Comparison of ENCODE assay signal across 8 cellular contexts in the genomic region with DNA sequence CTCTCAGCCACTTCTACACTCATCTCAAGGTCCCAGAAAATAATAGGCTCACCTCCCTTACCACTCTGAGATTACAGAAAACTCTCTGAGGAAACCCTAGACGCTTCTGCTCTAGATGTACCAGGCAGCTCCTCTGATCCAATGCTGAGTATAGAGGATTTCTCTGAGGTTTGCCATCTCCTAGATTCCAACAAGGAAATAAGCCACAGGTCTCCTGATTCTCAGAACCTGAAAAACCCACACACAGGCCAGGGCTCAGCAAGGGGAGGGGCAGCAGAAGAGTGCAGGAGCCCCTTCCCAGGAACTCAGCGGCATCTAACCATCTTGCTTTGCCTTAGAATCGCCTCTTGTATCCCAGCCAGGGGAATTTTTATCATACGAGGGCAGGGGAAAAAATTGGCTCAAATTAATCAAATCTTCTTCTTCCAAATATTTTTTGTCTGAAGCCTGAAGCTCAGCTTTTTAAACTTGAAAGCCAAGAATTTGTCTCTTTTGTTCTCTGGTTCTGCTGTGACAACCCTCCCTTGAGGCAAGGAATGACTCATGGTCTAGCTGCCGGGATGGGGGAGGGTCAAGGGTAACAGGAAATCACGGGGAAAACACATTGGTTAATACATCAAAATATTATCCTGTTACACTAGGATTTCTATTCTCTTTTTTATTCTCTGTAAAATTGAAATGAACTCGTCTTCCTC. TPM values are rescaled to one million over a fixed set of nuclear protein-coding genes. Genes with fewer than 3 reads are reported as not detected.
DNase-seq lines count a peak whose midpoint lies in the region; ATAC-seq and TF ChIP-seq lines count a peak whose summit lies in the region.

No MANE protein-coding gene starts in this region.

- peaks cover 0 to 9% of the 10 kb centered on the region in 2 donors for H3K27me3 Mint-ChIP-seq in effector memory CD8-positive, alpha-beta T cell
- H3K27me3 Mint-ChIP-seq in mesothelial cell of epicardium (ENCODE audit: low read depth): no peaks in the 10 kb centered on the region
- H3K27me3 Mint-ChIP-seq in stimulated activated memory B cell treated with anti-CD40 and anti-IgM and Interleukin-4, amounts not matched to agents 10 μg/mL and 1 μg/mL and 100 μg/mL, for 72 hours: peaks cover 44% of the 10 kb centered on the region

- H3K9me3 Mint-ChIP-seq in effector memory CD8-positive, alpha-beta T cell: no peaks in the 10 kb centered on the region
- peaks cover 16% of the 10 kb centered on the region for H3K9me3 Mint-ChIP-seq in mesothelial cell of epicardium
- H3K9me3 Mint-ChIP-seq in stimulated activated memory B cell treated with anti-CD40 and anti-IgM and Interleukin-4, amounts not matched to agents 10 μg/mL and 1 μg/mL and 100 μg/mL, for 72 hours: peaks cover 3% of the 10 kb centered on the region

- H3K4me1 Mint-ChIP-seq in effector memory CD8-positive, alpha-beta T cell (ENCODE audit: low read depth in 2 of 2): peaks cover 3 to 7% of the 10 kb centered on the region in 2 donors
- H3K4me1 Mint-ChIP-seq in mesothelial cell of epicardium: peaks cover 32% of the 10 kb centered on the region
- H3K4me1 Mint-ChIP-seq in stimulated activated memory B cell treated with anti-CD40 and anti-IgM and Interleukin-4, amounts not matched to agents 10 μg/mL and 1 μg/mL and 100 μg/mL, for 72 hours: no peaks in the 10 kb centered on the region

- peak overlapping the region; percentile 15 to 24 for H3K27ac Mint-ChIP-seq in effector memory CD8-positive, alpha-beta T cell
- peak overlapping the region; percentile 66 for H3K27ac Mint-ChIP-seq in mesothelial cell of epicardium
- H3K27ac Mint-ChIP-seq in stimulated activated memory B cell treated with anti-CD40 and anti-IgM and Interleukin-4, amounts not matched to agents 10 μg/mL and 1 μg/mL and 100 μg/mL, for 72 hours: no peak overlapping the region

- no peak overlapping the region for H3K4me3 ChIP-seq in HFF-Myc (replicated peaks; ENCODE audit: low read depth, low read length)

- no peak for TF ChIP-seq CTCF in HFF-Myc (IDR thresholded peaks at IDR 0.05; ENCODE audit: low read depth, low read length, missing control alignments)
- TF ChIP-seq CTCF in mesothelial cell of epicardium (IDR thresholded peaks at IDR 0.05; ENCODE audit: unreplicated experiment): no peak

- H3K36me3 ChIP-seq in ES-I3 (ENCODE audit: insufficient read depth, low read length): peaks cover 4% of the 10 kb centered on the region; the same call in 1 of the 2 replicates

- peaks cover 23% of the 10 kb centered on the region for H3K4me1 ChIP-seq in ES-I3 (ENCODE audit: insufficient read depth, low read length)

- peak; percentile 31 for ATAC-seq in effector memory CD8-positive, alpha-beta T cell (replicated peaks)
- no peak for ATAC-seq in GM18520 (IDR thresholded peaks at IDR 0.05; ENCODE audit: unreplicated experiment)
- ATAC-seq in stimulated activated memory B cell treated with anti-CD40 and anti-IgM and Interleukin-4, amounts not matched to agents 10 μg/mL and 1 μg/mL and 100 μg/mL, for 72 hours: no peak

- peaks cover 9% of the 10 kb centered on the region for H3K9me3 ChIP-seq in ES-I3 (ENCODE audit: control insufficient read depth, insufficient read depth, low read length)

- H3K4me3 Mint-ChIP-seq in effector memory CD8-positive, alpha-beta T cell: no peak overlapping the region
- H3K4me3 Mint-ChIP-seq in mesothelial cell of epicardium: peak overlapping the region; percentile 9
- H3K4me3 Mint-ChIP-seq in stimulated activated memory B cell treated with anti-CD40 and anti-IgM and Interleukin-4, amounts not matched to agents 10 μg/mL and 1 μg/mL and 100 μg/mL, for 72 hours: no peak overlapping the region

- H3K36me3 Mint-ChIP-seq in effector memory CD8-positive, alpha-beta T cell (ENCODE audit: insufficient read depth): no peaks in the 10 kb centered on the region
- peaks cover 8% of the 10 kb centered on the region for H3K36me3 Mint-ChIP-seq in mesothelial cell of epicardium
- H3K36me3 Mint-ChIP-seq in stimulated activated memory B cell treated with anti-CD40 and anti-IgM and Interleukin-4, amounts not matched to agents 10 μg/mL and 1 μg/mL and 100 μg/mL, for 72 hours: peaks cover 14% of the 10 kb centered on the region

- peak overlapping the region; percentile 24; the same call in 1 of the 2 replicates for H3K9ac ChIP-seq in ES-I3 (ENCODE audit: low read depth, low read length)

- peak; percentile 75 for DNase-seq in HFF-Myc (ENCODE audit: extremely low read depth, low read depth)
- DNase-seq in RPMI8226: peak; percentile 15
- no peak for DNase-seq in effector memory CD8-positive, alpha-beta T cell
- DNase-seq in mesothelial cell of epicardium (ENCODE audit: low spot score in 2 of 2, unreplicated experiment in 2 of 2): peak in 1 of 2 experiments; percentile 41
- DNase-seq in effector CD4-positive, alpha-beta T cell: no peak

RNA-seq across cellular contexts. Expression of a gene that starts 30.8 kb away (rescaled TPM):
- 15.7 to 18.4 TPM (median 17.5 TPM) in 3 replicates for total RNA-seq in mesothelial cell of epicardium

Comparison
In these comparisons a context has a peak if more than half of its experiments do, and no peak if none do; other contexts are left out.
1. DNase-seq: peak in HFF-Myc (single experiment) and RPMI8226 (single experiment); none in effector memory CD8-positive, alpha-beta T cell (0 of 3) and effector CD4-positive, alpha-beta T cell (single experiment).